Comparison of ENCODE assay signal across 12 cellular contexts in the genomic region with DNA sequence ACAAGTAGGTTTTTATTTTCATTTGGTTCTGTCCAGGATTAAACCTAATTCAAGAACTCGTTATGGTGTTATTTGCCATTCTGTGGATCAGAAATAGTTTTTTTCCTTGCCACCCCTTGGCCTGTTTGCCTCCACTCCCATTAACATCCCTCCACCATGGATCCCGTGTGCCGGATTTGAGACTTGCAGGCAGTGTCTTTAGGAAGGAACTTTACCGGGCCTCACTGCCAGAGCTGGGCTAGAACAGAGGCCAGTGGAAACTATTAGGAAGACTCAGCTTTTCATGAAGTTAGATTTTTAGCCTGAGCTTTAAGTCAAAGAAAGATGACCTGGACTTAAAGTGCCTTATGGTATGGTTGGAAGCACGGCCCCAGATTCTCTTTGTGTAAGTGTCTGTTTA. TPM values are rescaled to one million over a fixed set of nuclear protein-coding genes. Genes with fewer than 3 reads are reported as not detected.
DNase-seq lines count a peak whose midpoint lies in the region; ATAC-seq lines count a peak whose summit lies in the region.
"Had no signal": no experiment of that assay in that cellular context is flagged by ENCODE, and none has a peak within 500 bp of the region (broad histone marks: within the 10 kb centered on the region; RNA-seq: fewer than 3 reads in every experiment).

No MANE protein-coding gene starts in this region.

- peak overlapping the region; percentile 89 for H3K4me2 ChIP-seq in Karpas-422 (ENCODE audit: low read depth, low read length, poor library complexity, severe bottlenecking)

- intact Hi-C loops in naive thymus-derived CD4-positive, alpha-beta T cell (cut with micrococcal nuclease), result loop anchor here (5.0 kb wide), 2 partner anchors 77 to 133 kb away; no protein-coding TSS in a partner anchor

- H3K27ac ChIP-seq in CD4-positive, CD25-positive, alpha-beta regulatory T cell (ENCODE audit: insufficient read depth, low read length, poor library complexity, severe bottlenecking), result peak overlapping the region; percentile 52
- no peak overlapping the region for H3K27ac ChIP-seq in Karpas-422 (ENCODE audit: low read length)
- H3K27ac ChIP-seq in naive thymus-derived CD4-positive, alpha-beta T cell (ENCODE audit: low read depth, low read length), result no peak overlapping the region
- H3K27ac ChIP-seq: cardiac muscle cell, GM23248 had no signal

- H3K36me3 ChIP-seq in CD4-positive, CD25-positive, alpha-beta regulatory T cell (ENCODE audit: control insufficient read depth, insufficient read depth, low read length), result no peaks in the 10 kb centered on the region
- H3K36me3 ChIP-seq in Karpas-422 (ENCODE audit: insufficient read depth, low read length), result no peaks in the 10 kb centered on the region
- no peaks in the 10 kb centered on the region for H3K36me3 ChIP-seq in naive thymus-derived CD4-positive, alpha-beta T cell (ENCODE audit: control insufficient read depth in 2 of 3, insufficient read depth in 3 of 3, low read length in 3 of 3)
- H3K36me3 ChIP-seq: cardiac muscle cell had no signal

- H3K4me1 ChIP-seq in CD4-positive, CD25-positive, alpha-beta regulatory T cell (ENCODE audit: control insufficient read depth, insufficient read depth, low read length, poor library complexity, severe bottlenecking), result peaks cover 42% of the 10 kb centered on the region
- peaks cover 68% of the 10 kb centered on the region for H3K4me1 ChIP-seq in Karpas-422 (ENCODE audit: low read length)
- peaks cover 0 to 29% of the 10 kb centered on the region in 2 donors for H3K4me1 ChIP-seq in naive thymus-derived CD4-positive, alpha-beta T cell (ENCODE audit: control insufficient read depth in 2 of 2, insufficient read depth in 2 of 2, low read length in 2 of 2)

- peak overlapping the region; percentile 10 for H3K9ac ChIP-seq in Karpas-422 (ENCODE audit: low read length)
- H3K9ac ChIP-seq: GM23248 had no signal

- peak overlapping the region; percentile 26 to 93 (median 52) for H3K27ac Mint-ChIP-seq in CD4-positive, CD25-positive, alpha-beta regulatory T cell
- peak overlapping the region in 8 of 9 donors; percentile 9 to 89 (median 54) for H3K27ac Mint-ChIP-seq in naive thymus-derived CD4-positive, alpha-beta T cell

- H3K36me3 Mint-ChIP-seq in CD4-positive, CD25-positive, alpha-beta regulatory T cell, result no peaks in the 10 kb centered on the region
- H3K36me3 Mint-ChIP-seq in naive thymus-derived CD4-positive, alpha-beta T cell, result peaks cover 0 to 22% (median 0%) of the 10 kb centered on the region in 5 donors

- peaks cover 52 to 85% (median 70%) of the 10 kb centered on the region in 4 donors for H3K4me1 Mint-ChIP-seq in CD4-positive, CD25-positive, alpha-beta regulatory T cell
- H3K4me1 Mint-ChIP-seq in naive thymus-derived CD4-positive, alpha-beta T cell, result peaks cover 56 to 84% (median 81%) of the 10 kb centered on the region in 7 donors

- no peaks in the 10 kb centered on the region for H3K27me3 Mint-ChIP-seq in CD4-positive, CD25-positive, alpha-beta regulatory T cell
- no peaks in the 10 kb centered on the region for H3K27me3 Mint-ChIP-seq in naive thymus-derived CD4-positive, alpha-beta T cell

- no peaks in the 10 kb centered on the region for H3K9me2 ChIP-seq in Karpas-422 (replicated peaks; ENCODE audit: insufficient read depth, low read length)

- CTCF ChIA-PET in naive thymus-derived CD4-positive, alpha-beta T cell (lab: Charles Lee), result interaction anchor here (0.6 kb wide), 1 partner anchor 102 kb away, joined by 5 read pairs; no protein-coding TSS in a partner anchor

- peak overlapping the region; percentile 86 for H3K4me3 ChIP-seq in CD4-positive, CD25-positive, alpha-beta regulatory T cell (ENCODE audit: low read depth, low read length)
- peak overlapping the region; percentile 77 for H3K4me3 ChIP-seq in Karpas-422 (ENCODE audit: low read length)
- no peak overlapping the region for H3K4me3 ChIP-seq in naive thymus-derived CD4-positive, alpha-beta T cell (ENCODE audit: low read length)
- H3K4me3 ChIP-seq: GM23248 had no signal

- H3K79me2 ChIP-seq in Karpas-422 (ENCODE audit: low read length), result peaks cover 81% of the 10 kb centered on the region

- no peak overlapping the region for H2AFZ ChIP-seq in Karpas-422 (ENCODE audit: low read length)
- H2AFZ ChIP-seq: GM23248 had no signal

- H3K27me3 ChIP-seq in CD4-positive, CD25-positive, alpha-beta regulatory T cell (ENCODE audit: control insufficient read depth, insufficient read depth, low read length), result no peaks in the 10 kb centered on the region
- H3K27me3 ChIP-seq in Karpas-422 (ENCODE audit: low read length), result no peaks in the 10 kb centered on the region
- H3K27me3 ChIP-seq in naive thymus-derived CD4-positive, alpha-beta T cell (ENCODE audit: control insufficient read depth in 2 of 2, insufficient read depth in 2 of 2, low read length in 2 of 2), result no peaks in the 10 kb centered on the region
- H3K27me3 ChIP-seq: cardiac muscle cell had no signal

- no peak for ATAC-seq in CD4-positive, CD25-positive, alpha-beta regulatory T cell (ENCODE audit: low read depth in 2 of 2)
- ATAC-seq in naive thymus-derived CD4-positive, alpha-beta T cell, result no peak
- ATAC-seq in HG02938 (IDR thresholded peaks at IDR 0.05; ENCODE audit: unreplicated experiment), result no peak
- ATAC-seq in HG03135 (IDR thresholded peaks at IDR 0.05; ENCODE audit: unreplicated experiment), result no peak
- ATAC-seq: left colon had no signal

- peak overlapping the region; percentile 61 to 99 (median 80) for H3K4me3 Mint-ChIP-seq in CD4-positive, CD25-positive, alpha-beta regulatory T cell
- H3K4me3 Mint-ChIP-seq in naive thymus-derived CD4-positive, alpha-beta T cell, result peak overlapping the region in 9 of 10 donors; percentile 7 to 61 (median 34)

- no peaks in the 10 kb centered on the region for H3K9me3 Mint-ChIP-seq in CD4-positive, CD25-positive, alpha-beta regulatory T cell
- H3K9me3 Mint-ChIP-seq in naive thymus-derived CD4-positive, alpha-beta T cell, result peaks cover 0 to 4% (median 0%) of the 10 kb centered on the region in 11 donors

- no peak for DNase-seq in CD4-positive, CD25-positive, alpha-beta regulatory T cell
- DNase-seq in Karpas-422 (no peak), astrocyte of the hippocampus (ENCODE audit: low read depth, low spot score) (peak; percentile 7), DMS79 treated with DMSO at 0.1 percent for 48 hours (lab: John Stamatoyannopoulos, UW) (no peak), AG08395 (ENCODE audit: low spot score) (no peak)
- no peak for DNase-seq in naive thymus-derived CD4-positive, alpha-beta T cell
- DNase-seq: GM23248, left colon, NCI-H2081 had no signal

- POLR2A ChIA-PET in naive thymus-derived CD4-positive, alpha-beta T cell (lab: Charles Lee), result interaction anchor here (0.6 to 1.4 kb wide), 3 partner anchors 54 to 117 kb away, joined by 3 to 5 read pairs (median 4); partner anchors contain the start of gene MSMO1

- peaks cover 21% of the 10 kb centered on the region for H4K20me1 ChIP-seq in Karpas-422 (ENCODE audit: insufficient read depth, low read depth, low read length)

- H3K9me3 ChIP-seq in CD4-positive, CD25-positive, alpha-beta regulatory T cell (ENCODE audit: control insufficient read depth in 2 of 2, low read length in 2 of 2), result no peaks in the 10 kb centered on the region
- no peaks in the 10 kb centered on the region for H3K9me3 ChIP-seq in Karpas-422 (ENCODE audit: low read length)
- no peaks in the 10 kb centered on the region for H3K9me3 ChIP-seq in naive thymus-derived CD4-positive, alpha-beta T cell (ENCODE audit: control insufficient read depth in 2 of 3, low read length in 3 of 3)

RNA-seq across cellular contexts. Expression of gene KLHL2, which starts 2.4 kb away (rescaled TPM):
- 31.2 TPM for total RNA-seq in CD4-positive, CD25-positive, alpha-beta regulatory T cell
- 10 to 100 TPM in 2 of 4 donors, 1 to 10 TPM in 2; 7.1 to 18.7 (median 9.6) TPM for polyA plus RNA-seq in CD4-positive, CD25-positive, alpha-beta regulatory T cell
- total RNA-seq in Karpas-422 (2014; rRNA removed; shearing (Covaris generic); ENCODE audit: low replicate concordance), result 27.3 and 31.5 TPM in 2 replicates
- 10 to 100 TPM; 26.9 to 39.9 (median 27.9) TPM for total RNA-seq in naive thymus-derived CD4-positive, alpha-beta T cell
- 1 to 10 TPM; 4.8 to 7.4 TPM for polyA plus RNA-seq in naive thymus-derived CD4-positive, alpha-beta T cell
